Comparison of ENCODE assay signal across 1 cellular context in the genomic region with DNA sequence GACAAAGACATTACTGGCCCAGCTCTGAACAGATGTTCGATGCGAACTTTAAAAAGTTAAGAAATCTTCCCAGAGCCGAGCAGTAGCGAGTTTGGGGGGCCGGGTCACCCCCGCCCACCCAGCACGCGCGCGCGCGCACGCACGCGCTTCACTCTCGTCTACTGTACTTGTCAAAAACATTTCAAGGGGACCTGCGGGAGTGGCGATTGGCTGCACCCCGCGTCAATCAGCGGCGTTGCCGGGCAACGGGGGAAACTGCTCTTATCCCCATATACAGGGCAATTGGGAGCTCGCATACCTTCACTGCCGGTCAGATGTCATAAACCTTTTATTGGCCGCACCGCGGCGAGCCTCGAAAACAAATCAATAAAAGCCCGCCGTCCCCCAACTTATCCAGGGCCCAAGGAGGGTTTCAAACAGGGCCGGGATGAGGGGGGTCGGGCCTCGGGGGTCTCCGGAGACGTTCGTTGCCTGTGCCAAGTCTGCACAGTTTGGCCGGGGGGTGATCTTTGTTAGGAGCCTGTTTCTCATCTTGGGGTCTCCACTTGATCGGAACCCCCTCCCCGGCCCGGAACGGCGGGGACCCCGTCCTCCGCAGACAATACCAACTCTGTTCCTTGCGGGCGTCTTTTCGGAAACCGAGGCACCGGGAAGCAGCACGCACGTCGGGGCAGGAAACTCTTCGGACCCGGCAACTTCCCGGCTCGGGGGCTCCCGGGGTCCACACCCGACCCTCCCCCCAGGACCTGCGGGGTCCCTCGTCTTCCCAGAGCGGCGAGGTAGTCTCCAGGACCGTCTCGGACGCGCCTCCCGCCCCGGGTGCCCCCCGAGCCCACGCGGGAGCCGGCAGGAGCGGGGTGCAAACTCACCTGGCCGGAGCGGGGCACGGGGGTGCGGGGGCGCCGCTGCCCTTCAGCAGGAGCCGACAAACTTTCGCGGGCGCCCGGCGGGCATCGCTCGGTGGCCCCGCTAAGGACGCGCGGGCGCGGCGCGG.
TF ChIP-seq lines count a peak whose summit lies in the region.

No MANE protein-coding gene starts in this region.

TF ChIP-seq in HEK293, 187 proteins besides CTCF, POLR2A, EP300 and RAD21 (continued from another document):
- TF ChIP-seq ZXDB (tag by site-specific recombination; IDR thresholded peaks at IDR 0.05): peak; percentile 80
- peak; percentile 39; the same call in 1 of the 2 replicates for TF ChIP-seq ZNF777 (tag by site-specific recombination; IDR thresholded peaks at IDR 0.05; ENCODE audit: borderline replicate concordance)
- TF ChIP-seq, protein P1, sequence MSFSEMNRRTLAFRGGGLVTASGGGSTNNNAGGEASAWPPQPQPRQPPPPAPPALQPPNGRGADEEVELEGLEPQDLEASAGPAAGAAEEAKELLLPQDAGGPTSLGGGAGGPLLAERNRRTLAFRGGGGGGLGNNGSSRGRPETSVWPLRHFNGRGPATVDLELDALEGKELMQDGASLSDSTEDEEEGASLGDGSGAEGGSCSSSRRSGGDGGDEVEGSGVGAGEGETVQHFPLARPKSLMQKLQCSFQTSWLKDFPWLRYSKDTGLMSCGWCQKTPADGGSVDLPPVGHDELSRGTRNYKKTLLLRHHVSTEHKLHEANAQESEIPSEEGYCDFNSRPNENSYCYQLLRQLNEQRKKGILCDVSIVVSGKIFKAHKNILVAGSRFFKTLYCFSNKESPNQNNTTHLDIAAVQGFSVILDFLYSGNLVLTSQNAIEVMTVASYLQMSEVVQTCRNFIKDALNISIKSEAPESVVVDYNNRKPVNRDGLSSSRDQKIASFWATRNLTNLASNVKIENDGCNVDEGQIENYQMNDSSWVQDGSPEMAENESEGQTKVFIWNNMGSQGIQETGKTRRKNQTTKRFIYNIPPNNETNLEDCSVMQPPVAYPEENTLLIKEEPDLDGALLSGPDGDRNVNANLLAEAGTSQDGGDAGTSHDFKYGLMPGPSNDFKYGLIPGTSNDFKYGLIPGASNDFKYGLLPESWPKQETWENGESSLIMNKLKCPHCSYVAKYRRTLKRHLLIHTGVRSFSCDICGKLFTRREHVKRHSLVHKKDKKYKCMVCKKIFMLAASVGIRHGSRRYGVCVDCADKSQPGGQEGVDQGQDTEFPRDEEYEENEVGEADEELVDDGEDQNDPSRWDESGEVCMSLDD (tag by site-specific recombination; IDR thresholded peaks at IDR 0.05): peak; percentile 86
- TF ChIP-seq, protein P2, sequence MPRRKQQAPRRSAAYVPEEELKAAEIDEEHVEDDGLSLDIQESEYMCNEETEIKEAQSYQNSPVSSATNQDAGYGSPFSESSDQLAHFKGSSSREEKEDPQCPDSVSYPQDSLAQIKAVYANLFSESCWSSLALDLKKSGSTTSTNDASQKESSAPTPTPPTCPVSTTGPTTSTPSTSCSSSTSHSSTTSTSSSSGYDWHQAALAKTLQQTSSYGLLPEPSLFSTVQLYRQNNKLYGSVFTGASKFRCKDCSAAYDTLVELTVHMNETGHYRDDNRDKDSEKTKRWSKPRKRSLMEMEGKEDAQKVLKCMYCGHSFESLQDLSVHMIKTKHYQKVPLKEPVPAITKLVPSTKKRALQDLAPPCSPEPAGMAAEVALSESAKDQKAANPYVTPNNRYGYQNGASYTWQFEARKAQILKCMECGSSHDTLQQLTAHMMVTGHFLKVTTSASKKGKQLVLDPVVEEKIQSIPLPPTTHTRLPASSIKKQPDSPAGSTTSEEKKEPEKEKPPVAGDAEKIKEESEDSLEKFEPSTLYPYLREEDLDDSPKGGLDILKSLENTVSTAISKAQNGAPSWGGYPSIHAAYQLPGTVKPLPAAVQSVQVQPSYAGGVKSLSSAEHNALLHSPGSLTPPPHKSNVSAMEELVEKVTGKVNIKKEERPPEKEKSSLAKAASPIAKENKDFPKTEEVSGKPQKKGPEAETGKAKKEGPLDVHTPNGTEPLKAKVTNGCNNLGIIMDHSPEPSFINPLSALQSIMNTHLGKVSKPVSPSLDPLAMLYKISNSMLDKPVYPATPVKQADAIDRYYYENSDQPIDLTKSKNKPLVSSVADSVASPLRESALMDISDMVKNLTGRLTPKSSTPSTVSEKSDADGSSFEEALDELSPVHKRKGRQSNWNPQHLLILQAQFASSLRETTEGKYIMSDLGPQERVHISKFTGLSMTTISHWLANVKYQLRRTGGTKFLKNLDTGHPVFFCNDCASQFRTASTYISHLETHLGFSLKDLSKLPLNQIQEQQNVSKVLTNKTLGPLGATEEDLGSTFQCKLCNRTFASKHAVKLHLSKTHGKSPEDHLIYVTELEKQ (tag by site-specific recombination; IDR thresholded peaks at IDR 0.05; ENCODE audit: borderline replicate concordance): peak; percentile 81
- TF ChIP-seq, protein P3, sequence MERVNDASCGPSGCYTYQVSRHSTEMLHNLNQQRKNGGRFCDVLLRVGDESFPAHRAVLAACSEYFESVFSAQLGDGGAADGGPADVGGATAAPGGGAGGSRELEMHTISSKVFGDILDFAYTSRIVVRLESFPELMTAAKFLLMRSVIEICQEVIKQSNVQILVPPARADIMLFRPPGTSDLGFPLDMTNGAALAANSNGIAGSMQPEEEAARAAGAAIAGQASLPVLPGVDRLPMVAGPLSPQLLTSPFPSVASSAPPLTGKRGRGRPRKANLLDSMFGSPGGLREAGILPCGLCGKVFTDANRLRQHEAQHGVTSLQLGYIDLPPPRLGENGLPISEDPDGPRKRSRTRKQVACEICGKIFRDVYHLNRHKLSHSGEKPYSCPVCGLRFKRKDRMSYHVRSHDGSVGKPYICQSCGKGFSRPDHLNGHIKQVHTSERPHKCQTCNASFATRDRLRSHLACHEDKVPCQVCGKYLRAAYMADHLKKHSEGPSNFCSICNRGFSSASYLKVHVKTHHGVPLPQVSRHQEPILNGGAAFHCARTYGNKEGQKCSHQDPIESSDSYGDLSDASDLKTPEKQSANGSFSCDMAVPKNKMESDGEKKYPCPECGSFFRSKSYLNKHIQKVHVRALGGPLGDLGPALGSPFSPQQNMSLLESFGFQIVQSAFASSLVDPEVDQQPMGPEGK (tag by site-specific recombination; IDR thresholded peaks at IDR 0.05): peak; percentile 60
- peak; percentile 45; the same call in 1 of the 2 replicates for TF ChIP-seq FEZF1 (tag by site-specific recombination; IDR thresholded peaks at IDR 0.05)
- TF ChIP-seq ZBTB8A (tag by site-specific recombination; IDR thresholded peaks at IDR 0.05): peak; percentile 66; the same call in 1 of the 2 replicates
- TF ChIP-seq KLF16 (tag by site-specific recombination; IDR thresholded peaks at IDR 0.05): 0 out of 2 replicates have a peak, but pooled peaks have one; percentile 25
- TF ChIP-seq ZEB2 (tag by site-specific recombination; IDR thresholded peaks at IDR 0.05): peak; percentile 24; the same call in 1 of the 2 replicates
- TF ChIP-seq SP2 (tag by site-specific recombination; IDR thresholded peaks at IDR 0.05): peak; percentile 69
TF ChIP-seq in HEK293: peak in this region for 22.
